In the genomic region with DNA sequence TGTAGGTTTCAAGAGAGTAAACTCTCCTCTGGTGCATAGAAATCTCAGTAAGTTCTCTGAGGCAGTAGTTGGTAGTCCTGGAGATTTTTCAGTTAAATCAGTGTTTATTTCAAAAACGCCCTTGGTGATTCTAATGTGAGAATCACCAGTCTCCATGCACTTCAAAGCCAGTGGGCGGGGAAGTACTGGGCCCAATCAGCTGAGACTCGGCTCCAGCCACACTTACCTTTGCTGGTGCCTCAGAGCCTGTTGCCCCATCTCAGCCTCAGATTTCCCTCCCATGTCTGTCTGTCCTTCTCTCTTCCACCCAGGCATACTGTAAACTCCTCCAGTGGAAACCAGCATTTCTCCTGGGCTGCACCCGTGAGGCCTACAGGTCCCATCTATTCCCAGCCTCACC, we compare ENCODE assay signal across 1 cellular context.
TF ChIP-seq lines count a peak whose summit lies in the region.

No MANE protein-coding gene starts in this region.

TF ChIP-seq in HepG2, 621 proteins besides CTCF, POLR2A, EP300 and RAD21 (continued from another document and continues in another):
- TF ChIP-seq MAZ (IDR thresholded peaks at IDR 0.05; ENCODE audit: borderline replicate concordance, low read depth, low read length) (no peak), MAZ (CRISPR knock-in tag; IDR thresholded peaks at IDR 0.05; ENCODE audit: low read depth) (no peak), ZNF326 (CRISPR knock-in tag; IDR thresholded peaks at IDR 0.05; ENCODE audit: borderline replicate concordance) (no peak), FOXO4 (CRISPR knock-in tag; conservative IDR thresholded peaks at IDR 0.05) (no peak), NR3C1 (CRISPR knock-in tag; IDR thresholded peaks at IDR 0.05) (no peak), PAWR (CRISPR knock-in tag; IDR thresholded peaks at IDR 0.05; ENCODE audit: borderline replicate concordance) (no peak), CEBPB (IDR thresholded peaks at IDR 0.05; ENCODE audit: borderline replicate concordance, low read depth, low read length) (peak; percentile 25; the same call in 1 of the 2 replicates), ZNF691 (CRISPR knock-in tag; IDR thresholded peaks at IDR 0.05; ENCODE audit: borderline replicate concordance, low read depth) (no peak), ZNF652 (CRISPR knock-in tag; IDR thresholded peaks at IDR 0.05; ENCODE audit: borderline replicate concordance, low read depth) (no peak), PHF8 (CRISPR knock-in tag; IDR thresholded peaks at IDR 0.05) (no peak), NFIC (IDR thresholded peaks at IDR 0.05; ENCODE audit: low read length) (no peak), ZNF629 (CRISPR knock-in tag; conservative IDR thresholded peaks at IDR 0.05) (peak; percentile 42; the same call in 1 of the 2 replicates), DRAP1 (CRISPR knock-in tag; IDR thresholded peaks at IDR 0.05) (peak; percentile 24), HES4 (CRISPR knock-in tag; IDR thresholded peaks at IDR 0.05; ENCODE audit: borderline replicate concordance) (no peak), ARNTL (CRISPR knock-in tag; IDR thresholded peaks at IDR 0.05) (no peak), ATF7-NPFF (CRISPR knock-in tag; IDR thresholded peaks at IDR 0.05; ENCODE audit: low read depth) (no peak), ZNF639 (CRISPR knock-in tag; conservative IDR thresholded peaks at IDR 0.05) (no peak), GTF2F1 (IDR thresholded peaks at IDR 0.05; ENCODE audit: low read length) (no peak), ZNF160 (CRISPR knock-in tag; IDR thresholded peaks at IDR 0.05) (no peak), PITX1 (CRISPR knock-in tag; IDR thresholded peaks at IDR 0.05) (no peak), MED8 (CRISPR knock-in tag; IDR thresholded peaks at IDR 0.05; ENCODE audit: insufficient replicate concordance) (no peak), MEF2D (CRISPR knock-in tag; IDR thresholded peaks at IDR 0.05) (no peak), ZNF572 (CRISPR knock-in tag; IDR thresholded peaks at IDR 0.05) (no peak), ZNF232 (CRISPR knock-in tag; IDR thresholded peaks at IDR 0.05; ENCODE audit: borderline replicate concordance) (no peak), JDP2 (CRISPR knock-in tag; IDR thresholded peaks at IDR 0.05; ENCODE audit: borderline replicate concordance) (no peak), ZXDC (CRISPR knock-in tag; IDR thresholded peaks at IDR 0.05) (no peak), HDAC2 (CRISPR knock-in tag; IDR thresholded peaks at IDR 0.05) (peak; percentile 42; the same call in 1 of the 2 replicates), CEBPG (CRISPR knock-in tag; IDR thresholded peaks at IDR 0.05) (peak; percentile 69), MED1 (CRISPR knock-in tag; IDR thresholded peaks at IDR 0.05) (no peak), ZNF337 (CRISPR knock-in tag; IDR thresholded peaks at IDR 0.05; ENCODE audit: borderline replicate concordance, low read depth) (no peak), ZNF670 (CRISPR knock-in tag; IDR thresholded peaks at IDR 0.05; ENCODE audit: borderline replicate concordance) (no peak), GLI4 (CRISPR knock-in tag; IDR thresholded peaks at IDR 0.05; ENCODE audit: borderline replicate concordance) (no peak), ZBTB49 (CRISPR knock-in tag; IDR thresholded peaks at IDR 0.05; ENCODE audit: borderline replicate concordance) (no peak), REXO4 (CRISPR knock-in tag; IDR thresholded peaks at IDR 0.05; ENCODE audit: borderline replicate concordance) (no peak), ZNF142 (CRISPR knock-in tag; IDR thresholded peaks at IDR 0.05) (no peak), MBNL3 (CRISPR knock-in tag; conservative IDR thresholded peaks at IDR 0.05) (no peak), MIXL1 (CRISPR knock-in tag; IDR thresholded peaks at IDR 0.05) (no peak), HMG20B (CRISPR knock-in tag; conservative IDR thresholded peaks at IDR 0.05) (no peak)
- TF ChIP-seq, protein P1, sequence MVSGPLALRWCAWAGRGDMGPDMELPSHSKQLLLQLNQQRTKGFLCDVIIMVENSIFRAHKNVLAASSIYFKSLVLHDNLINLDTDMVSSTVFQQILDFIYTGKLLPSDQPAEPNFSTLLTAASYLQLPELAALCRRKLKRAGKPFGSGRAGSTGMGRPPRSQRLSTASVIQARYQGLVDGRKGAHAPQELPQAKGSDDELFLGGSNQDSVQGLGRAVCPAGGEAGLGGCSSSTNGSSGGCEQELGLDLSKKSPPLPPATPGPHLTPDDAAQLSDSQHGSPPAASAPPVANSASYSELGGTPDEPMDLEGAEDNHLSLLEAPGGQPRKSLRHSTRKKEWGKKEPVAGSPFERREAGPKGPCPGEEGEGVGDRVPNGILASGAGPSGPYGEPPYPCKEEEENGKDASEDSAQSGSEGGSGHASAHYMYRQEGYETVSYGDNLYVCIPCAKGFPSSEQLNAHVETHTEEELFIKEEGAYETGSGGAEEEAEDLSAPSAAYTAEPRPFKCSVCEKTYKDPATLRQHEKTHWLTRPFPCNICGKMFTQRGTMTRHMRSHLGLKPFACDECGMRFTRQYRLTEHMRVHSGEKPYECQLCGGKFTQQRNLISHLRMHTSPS (CRISPR knock-in tag; IDR thresholded peaks at IDR 0.05; ENCODE audit: low read depth), result no peak
- TF ChIP-seq, protein P2, sequence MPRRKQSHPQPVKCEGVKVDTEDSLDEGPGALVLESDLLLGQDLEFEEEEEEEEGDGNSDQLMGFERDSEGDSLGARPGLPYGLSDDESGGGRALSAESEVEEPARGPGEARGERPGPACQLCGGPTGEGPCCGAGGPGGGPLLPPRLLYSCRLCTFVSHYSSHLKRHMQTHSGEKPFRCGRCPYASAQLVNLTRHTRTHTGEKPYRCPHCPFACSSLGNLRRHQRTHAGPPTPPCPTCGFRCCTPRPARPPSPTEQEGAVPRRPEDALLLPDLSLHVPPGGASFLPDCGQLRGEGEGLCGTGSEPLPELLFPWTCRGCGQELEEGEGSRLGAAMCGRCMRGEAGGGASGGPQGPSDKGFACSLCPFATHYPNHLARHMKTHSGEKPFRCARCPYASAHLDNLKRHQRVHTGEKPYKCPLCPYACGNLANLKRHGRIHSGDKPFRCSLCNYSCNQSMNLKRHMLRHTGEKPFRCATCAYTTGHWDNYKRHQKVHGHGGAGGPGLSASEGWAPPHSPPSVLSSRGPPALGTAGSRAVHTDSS (CRISPR knock-in tag; conservative IDR thresholded peaks at IDR 0.05), result no peak
- TF ChIP-seq, protein P3, sequence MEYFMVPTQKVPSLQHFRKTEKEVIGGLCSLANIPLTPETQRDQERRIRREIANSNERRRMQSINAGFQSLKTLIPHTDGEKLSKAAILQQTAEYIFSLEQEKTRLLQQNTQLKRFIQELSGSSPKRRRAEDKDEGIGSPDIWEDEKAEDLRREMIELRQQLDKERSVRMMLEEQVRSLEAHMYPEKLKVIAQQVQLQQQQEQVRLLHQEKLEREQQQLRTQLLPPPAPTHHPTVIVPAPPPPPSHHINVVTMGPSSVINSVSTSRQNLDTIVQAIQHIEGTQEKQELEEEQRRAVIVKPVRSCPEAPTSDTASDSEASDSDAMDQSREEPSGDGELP (IDR thresholded peaks at IDR 0.05; ENCODE audit: borderline replicate concordance, low read depth), result peak; percentile 92
